ENCODE assay signal across 33 cellular contexts in genomic region chr17:30366536-30366935, GRCh38. TPM values are rescaled to one million over a fixed set of nuclear protein-coding genes. Genes with fewer than 3 reads are reported as not detected.
"Had no signal": no experiment of that assay in that cellular context is flagged by ENCODE, and none has a peak within 500 bp of the region (broad histone marks: within the 10 kb centered on the region; RNA-seq: fewer than 3 reads in every experiment).

No MANE protein-coding gene starts in this region.

- H3K27ac ChIP-seq: breast epithelium, foreskin keratinocyte, heart left ventricle, left lung, lower lobe of right lung, ovary, right lobe of liver, thoracic aorta, WERI-Rb-1 had no signal

- H3K4me3 ChIP-seq: breast epithelium, esophagus muscularis mucosa, heart left ventricle, left lung, lower lobe of right lung, mucosa of descending colon, ovary, right lobe of liver, thoracic aorta had no signal

- H3K36me3 ChIP-seq: breast epithelium, esophagus muscularis mucosa, heart left ventricle, left lung, lower lobe of right lung, neutrophil, ovary, right lobe of liver, thoracic aorta, WERI-Rb-1 had no signal

- H3K27me3 ChIP-seq: breast epithelium, esophagus muscularis mucosa, foreskin keratinocyte, heart left ventricle, left lung, neutrophil, ovary, right lobe of liver had no signal

- H3K27me3 Mint-ChIP-seq: activated naive CD8-positive, alpha-beta T cell treated with anti-CD3 and anti-CD28 coated beads, Interleukin-2, amount 10 ng/mL, durations not matched to agents 7 days and 5 days; progenitor cell of endocrine pancreas had no signal

- H3K9me3 ChIP-seq: neutrophil, ovary, right lobe of liver had no signal

- H3K27ac Mint-ChIP-seq: activated naive CD8-positive, alpha-beta T cell treated with anti-CD3 and anti-CD28 coated beads, Interleukin-2, amount 10 ng/mL, durations not matched to agents 7 days and 5 days; activated T-helper 2 cell treated with anti-CD3 and anti-CD28 coated beads, Interferon-gamma antibody, Interleukin-2, Interleukin-4, amounts not matched to agents 10 μg/mL and 5 μg/mL and 100 μg/mL, durations not matched to agents 14 hours and 24 hours and 36 hours; nephron progenitor cell; progenitor cell of endocrine pancreas had no signal

- DNase-seq: activated CD4-positive, alpha-beta T cell treated with anti-CD3 and anti-CD28 coated beads for 48 hours; activated CD4-positive, alpha-beta T cell treated with anti-CD3 and anti-CD28 coated beads, Interleukin-2, amount 50 U/mL, for 48 hours; activated naive CD4-positive, alpha-beta T cell; activated naive CD8-positive, alpha-beta T cell treated with anti-CD3 and anti-CD28 coated beads, Interleukin-2, amount 10 ng/mL, durations not matched to agents 7 days and 5 days; activated T-cell treated with anti-CD3 and anti-CD28 coated beads, Interleukin-2, amount 50 U/mL, for 48 hours; amniotic stem cell; central memory CD4-positive, alpha-beta T cell; foreskin keratinocyte; heart left ventricle; left lung; lower lobe of right lung; mesenchymal stem cell; mucosa of descending colon; nephron progenitor cell; ovary; right lobe of liver; stimulated activated CD4-positive, alpha-beta T cell treated with anti-CD3 and anti-CD28 coated beads, Interleukin-2, amount 100 ng/mL, for 48 hours; stimulated activated naive CD4-positive, alpha-beta T cell treated with Interleukin-2 at 50 U/mL for 16 hours; SW 1271; T1000; trophoblast cell; WERI-Rb-1 had no signal

- ATAC-seq: activated CD4-positive, CD25-positive, alpha-beta regulatory T cell treated with anti-CD3 and anti-CD28 coated beads, Interleukin-2, amount 50 U/mL, for 24 hours; foreskin keratinocyte; heart left ventricle; left lung; lower lobe of right lung; mucosa of descending colon; right lobe of liver had no signal

- H3K4me1 ChIP-seq: breast epithelium, lower lobe of right lung had no signal

- H3K4me3 Mint-ChIP-seq: activated naive CD8-positive, alpha-beta T cell treated with anti-CD3 and anti-CD28 coated beads, Interleukin-2, amount 10 ng/mL, durations not matched to agents 7 days and 5 days; nephron progenitor cell; T-helper 1 cell treated with Interleukin-12 subunit alpha and Interleukin-12 subunit beta and Interleukin-4 antibody, amounts not matched to agents 30 μg/mL and 1 μg/mL, for 36 hours had no signal

- H3K36me3 Mint-ChIP-seq: activated naive CD8-positive, alpha-beta T cell treated with anti-CD3 and anti-CD28 coated beads, Interleukin-2, amount 10 ng/mL, durations not matched to agents 7 days and 5 days had no signal

RNA-seq across cellular contexts. Expression of gene TMIGD1, which starts 32.7 kb away (rescaled TPM):
- total RNA-seq: activated naive CD8-positive, alpha-beta T cell treated with anti-CD3 and anti-CD28 coated beads, Interleukin-2, amount 10 ng/mL, durations not matched to agents 7 days and 5 days; activated T-helper 2 cell treated with anti-CD3 and anti-CD28 coated beads, Interferon-gamma antibody, Interleukin-2, Interleukin-4, amounts not matched to agents 10 μg/mL and 5 μg/mL and 100 μg/mL, durations not matched to agents 14 hours and 24 hours and 36 hours; foreskin keratinocyte; heart left ventricle; left lung; lower lobe of right lung; myocyte; progenitor cell of endocrine pancreas; renal cortical epithelial cell; right lobe of liver; skeletal muscle tissue; thoracic aorta had no signal
- polyA plus RNA-seq: foreskin keratinocyte, heart left ventricle, ovary had no signal
